Comparison of ENCODE assay signal across 11 cellular contexts in genomic region chr10:72736176-72736795, GRCh38. TPM values are rescaled to one million over a fixed set of nuclear protein-coding genes. Genes with fewer than 3 reads are reported as not detected.
DNase-seq lines count a peak whose midpoint lies in the region; ATAC-seq and TF ChIP-seq lines count a peak whose summit lies in the region.
"Had no signal": no experiment of that assay in that cellular context is flagged by ENCODE, and none has a peak within 500 bp of the region (broad histone marks: within the 10 kb centered on the region; RNA-seq: fewer than 3 reads in every experiment).

No MANE protein-coding gene starts in this region.

- DNase-seq in A673 (ENCODE audit: low spot score), result peak; percentile 73
- peak; percentile 53 for DNase-seq in HFFc6
- peak; percentile 79 for DNase-seq in choroid plexus epithelial cell (ENCODE audit: low read depth)
- no peak for DNase-seq in mesothelial cell of epicardium (ENCODE audit: low spot score in 2 of 2, unreplicated experiment in 2 of 2)
- no peak for DNase-seq in DMS79 treated with DMSO at 0.1 percent for 48 hours (lab: John Stamatoyannopoulos, UW)
- no peak for DNase-seq in hypothalamus (lab: John Stamatoyannopoulos, UW)
- DNase-seq: activated CD4-positive, alpha-beta T cell treated with anti-CD3 and anti-CD28 coated beads, Interleukin-2, amount 50 U/mL, for 1 hour; COR-L47; MM.1S had no signal

- no TSS peak for BruUV-seq in A673 (replicated peaks; lab: Mats Ljungman, UMichigan)

- no peak overlapping the region for H3K4me3 Mint-ChIP-seq in HFFc6
- H3K4me3 Mint-ChIP-seq in mesothelial cell of epicardium, result no peak overlapping the region

- H3K27me3 Mint-ChIP-seq in HFFc6 (ENCODE audit: insufficient read depth) (no peaks in the 10 kb centered on the region), mesothelial cell of epicardium (ENCODE audit: low read depth) (no peaks in the 10 kb centered on the region)

- H3K4me1 Mint-ChIP-seq in HFFc6 (ENCODE audit: low read depth), result peaks cover 48% of the 10 kb centered on the region
- H3K4me1 Mint-ChIP-seq in mesothelial cell of epicardium, result peaks cover 22% of the 10 kb centered on the region

- no peak overlapping the region for H3K27ac ChIP-seq in A673 (ENCODE audit: low read depth, low read length, poor library complexity, severe bottlenecking)

- intact Hi-C loops in A673 (cut with micrococcal nuclease; ENCODE audit: unreplicated experiment), result no loop called here

- H3K27ac Mint-ChIP-seq in HFFc6, result peak overlapping the region; percentile 69
- H3K27ac Mint-ChIP-seq in mesothelial cell of epicardium, result peak overlapping the region; percentile 91

- no peak overlapping the region for H3K4me3 ChIP-seq in A673 (ENCODE audit: low read depth, low read length, poor library complexity, severe bottlenecking)
- H3K4me3 ChIP-seq in choroid plexus epithelial cell (ENCODE audit: low read depth, low read length), result no peak overlapping the region

- H3K9me3 Mint-ChIP-seq in HFFc6 (no peaks in the 10 kb centered on the region), mesothelial cell of epicardium (no peaks in the 10 kb centered on the region)

- ATAC-seq in GM19035 (IDR thresholded peaks at IDR 0.05; ENCODE audit: unreplicated experiment) (no peak), GM19023 (IDR thresholded peaks at IDR 0.05; ENCODE audit: unreplicated experiment) (no peak)

- no peak for TF ChIP-seq CTCF in A673 (conservative IDR thresholded peaks at IDR 0.05; ENCODE audit: low read depth, low read length)
- no peak for TF ChIP-seq CTCF in HFFc6 (IDR thresholded peaks at IDR 0.05)
- TF ChIP-seq CTCF in choroid plexus epithelial cell (conservative IDR thresholded peaks at IDR 0.05; ENCODE audit: low read depth, low read length), result no peak
- no peak for TF ChIP-seq CTCF in mesothelial cell of epicardium (IDR thresholded peaks at IDR 0.05; ENCODE audit: unreplicated experiment)

- H3K36me3 Mint-ChIP-seq in HFFc6 (ENCODE audit: low read depth) (peaks cover 4% of the 10 kb centered on the region; the same call in 1 of the 2 replicates), mesothelial cell of epicardium (peaks cover 6% of the 10 kb centered on the region)

- POLR2A ChIA-PET in A673 (lab: Charles Lee; ENCODE audit: low non-redundant PET), result no interaction called here

- no peaks in the 10 kb centered on the region for H3K36me3 ChIP-seq in A673 (ENCODE audit: insufficient read depth, low read length, poor library complexity, severe bottlenecking)

- H3K9me3 ChIP-seq in A673 (ENCODE audit: low read depth, low read length, poor library complexity, severe bottlenecking), result no peaks in the 10 kb centered on the region

- CTCF ChIA-PET in A673 (lab: Charles Lee), result interaction anchor here (0.6 kb wide), 1 partner anchor 326 kb away, joined by 3 read pairs; no protein-coding TSS in a partner anchor

- peaks cover 16% of the 10 kb centered on the region for H3K4me1 ChIP-seq in A673 (ENCODE audit: insufficient read depth, low read length, poor library complexity, severe bottlenecking)

- no peaks in the 10 kb centered on the region for H3K27me3 ChIP-seq in A673 (replicated peaks; ENCODE audit: insufficient read depth, low read depth, low read length, poor library complexity)

RNA-seq across cellular contexts. Expression of gene MCU, which starts 44.3 kb away (rescaled TPM):
- 18.7 and 20.1 TPM in 2 replicates for total RNA-seq in A673 (2021)
- 10 to 100 TPM; 28.3 to 36.2 (median 32.3) TPM for total RNA-seq in HFFc6 (2021; fragmentation: NEBNext Ultra II Directional; extraction: Animal tissue kit (Norgen Biotek cat#: 25700))
- total RNA-seq in mesothelial cell of epicardium, result 44.6 to 51.4 TPM (median 50.0 TPM) in 3 replicates

Comparison
In these comparisons a context has a peak if more than half of its experiments do, and no peak if none do; other contexts are left out.
1. DNase-seq: peak in A673 (single experiment), HFFc6 (single experiment) and choroid plexus epithelial cell (single experiment); none in mesothelial cell of epicardium (0 of 2), DMS79 treated with DMSO at 0.1 percent for 48 hours (single experiment) and hypothalamus (0 of 51).